Comparison of ENCODE assay signal across 1 cellular context in genomic region chr1:38831753-38832734, GRCh38.
TF ChIP-seq lines count a peak whose summit lies in the region.

No MANE protein-coding gene starts in this region.

TF ChIP-seq in K562, 482 proteins besides CTCF, POLR2A, EP300 and RAD21 (continues in another document):
- peak; percentile 76 for TF ChIP-seq TAL1 (IDR thresholded peaks at IDR 0.05)
- no peak for TF ChIP-seq THRAP3 (IDR thresholded peaks at IDR 0.05; ENCODE audit: borderline replicate concordance)
- no peak for TF ChIP-seq CLOCK (CRISPR knock-in tag; IDR thresholded peaks at IDR 0.05; ENCODE audit: borderline replicate concordance)
- no peak for TF ChIP-seq BDP1 (IDR thresholded peaks at IDR 0.05; ENCODE audit: insufficient read depth, insufficient read length)
- no peak for TF ChIP-seq ZNF24 (IDR thresholded peaks at IDR 0.05)
- TF ChIP-seq CGGBP1 (CRISPR knock-in tag; IDR thresholded peaks at IDR 0.05) = no peak
- no peak for TF ChIP-seq ZNF41 (CRISPR knock-in tag; conservative IDR thresholded peaks at IDR 0.05)
- no peak for TF ChIP-seq ZNF431 (CRISPR knock-in tag; IDR thresholded peaks at IDR 0.05)
- TF ChIP-seq POLR2AphosphoS2 (IDR thresholded peaks at IDR 0.05; ENCODE audit: low read length) = no peak
- no peak for TF ChIP-seq NUFIP1 (IDR thresholded peaks at IDR 0.05; ENCODE audit: partially characterized antibody)
- no peak for TF ChIP-seq SNRNP70 (optimal IDR thresholded peaks at IDR 0.05; ENCODE audit: low read depth, low read length)
- TF ChIP-seq ZBTB17 (CRISPR knock-in tag; IDR thresholded peaks at IDR 0.05) = no peak
- no peak for TF ChIP-seq KLF1 (tag; IDR thresholded peaks at IDR 0.05)
- TF ChIP-seq NCOA6 (IDR thresholded peaks at IDR 0.05) = no peak
- no peak for TF ChIP-seq CEBPB (tag; IDR thresholded peaks at IDR 0.05)
- TF ChIP-seq ADNP (tag; IDR thresholded peaks at IDR 0.05) = peak; percentile 98
- TF ChIP-seq TRIM24 (IDR thresholded peaks at IDR 0.05) = peak; percentile 55 to 79; a peak in 3 of 4 replicates
- TF ChIP-seq ZBTB49 (CRISPR knock-in tag; IDR thresholded peaks at IDR 0.05; ENCODE audit: borderline replicate concordance) = no peak
- TF ChIP-seq POLR2AphosphoS5 (IDR thresholded peaks at IDR 0.05; ENCODE audit: control insufficient read depth, insufficient read depth, low read depth, low read length) = no peak
- TF ChIP-seq CREB1 (IDR thresholded peaks at IDR 0.05) = no peak
- TF ChIP-seq CREB1 (CRISPR knock-in tag; IDR thresholded peaks at IDR 0.05) = no peak
- 0 out of 2 replicates have a peak, but pooled peaks have one; percentile 22 for TF ChIP-seq ZNF57 (CRISPR knock-in tag; IDR thresholded peaks at IDR 0.05)
- no peak for TF ChIP-seq MCM7 (IDR thresholded peaks at IDR 0.05)
- no peak for TF ChIP-seq HNRNPK (IDR thresholded peaks at IDR 0.05; ENCODE audit: low read depth, low read length, poor library complexity, severe bottlenecking)
- TF ChIP-seq ZNF197 (CRISPR knock-in tag; IDR thresholded peaks at IDR 0.05; ENCODE audit: low read depth) = no peak
- no peak for TF ChIP-seq LCOR (CRISPR knock-in tag; IDR thresholded peaks at IDR 0.05)
- TF ChIP-seq, protein P1, sequence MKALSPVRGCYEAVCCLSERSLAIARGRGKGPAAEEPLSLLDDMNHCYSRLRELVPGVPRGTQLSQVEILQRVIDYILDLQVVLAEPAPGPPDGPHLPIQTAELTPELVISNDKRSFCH (CRISPR knock-in tag; IDR thresholded peaks at IDR 0.05) = no peak
- TF ChIP-seq, protein P1 (tag; IDR thresholded peaks at IDR 0.05) = no peak
- no peak for TF ChIP-seq ETS2 (tag; IDR thresholded peaks at IDR 0.05; ENCODE audit: borderline replicate concordance, poor library complexity, severe bottlenecking)
- no peak for TF ChIP-seq PHB2 (IDR thresholded peaks at IDR 0.05; ENCODE audit: low read depth)
- TF ChIP-seq PRPF4 (IDR thresholded peaks at IDR 0.05; ENCODE audit: insufficient read depth, low read depth, low read length, poor library complexity, severe bottlenecking) = no peak
- no peak; the same call in 1 of the 2 replicates for TF ChIP-seq ZBED1 (IDR thresholded peaks at IDR 0.05)
- no peak for TF ChIP-seq CEBPG (CRISPR knock-in tag; IDR thresholded peaks at IDR 0.05)
- TF ChIP-seq CEBPG (tag; conservative IDR thresholded peaks at IDR 0.05 in 1 of 2, IDR thresholded peaks at IDR 0.05 in 1 of 2) = no peak
- TF ChIP-seq HMGN3 (IDR thresholded peaks at IDR 0.05; ENCODE audit: borderline replicate concordance, extremely low read depth, insufficient read length, low read depth, low read length) = no peak
- no peak for TF ChIP-seq PHF8 (IDR thresholded peaks at IDR 0.05; ENCODE audit: borderline replicate concordance, low read length)
- no peak for TF ChIP-seq NR2C2 (CRISPR knock-in tag; IDR thresholded peaks at IDR 0.05)
- no peak for TF ChIP-seq NR2C2 (tag; IDR thresholded peaks at IDR 0.05)
- TF ChIP-seq ETV5 (CRISPR knock-in tag; IDR thresholded peaks at IDR 0.05; ENCODE audit: low read depth) = no peak
- TF ChIP-seq GTF2A2 (tag; IDR thresholded peaks at IDR 0.05) = no peak
- TF ChIP-seq CBFB (CRISPR knock-in tag; IDR thresholded peaks at IDR 0.05) = no peak
- peak; percentile 21; the same call in 1 of the 2 replicates for TF ChIP-seq SMARCA5 (IDR thresholded peaks at IDR 0.05)
- no peak for TF ChIP-seq PCBP2 (IDR thresholded peaks at IDR 0.05; ENCODE audit: low read depth, low read length, poor library complexity, severe bottlenecking)
- TF ChIP-seq, protein P2, sequence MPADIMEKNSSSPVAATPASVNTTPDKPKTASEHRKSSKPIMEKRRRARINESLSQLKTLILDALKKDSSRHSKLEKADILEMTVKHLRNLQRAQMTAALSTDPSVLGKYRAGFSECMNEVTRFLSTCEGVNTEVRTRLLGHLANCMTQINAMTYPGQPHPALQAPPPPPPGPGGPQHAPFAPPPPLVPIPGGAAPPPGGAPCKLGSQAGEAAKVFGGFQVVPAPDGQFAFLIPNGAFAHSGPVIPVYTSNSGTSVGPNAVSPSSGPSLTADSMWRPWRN (IDR thresholded peaks at IDR 0.05; ENCODE audit: low read depth) = no peak
- no peak for TF ChIP-seq MGA (IDR thresholded peaks at IDR 0.05)
- TF ChIP-seq OTX1 (CRISPR knock-in tag; IDR thresholded peaks at IDR 0.05) = no peak
- TF ChIP-seq RBFOX2 (IDR thresholded peaks at IDR 0.05; ENCODE audit: low read depth, low read length) = no peak
- TF ChIP-seq IRF2 (CRISPR knock-in tag; IDR thresholded peaks at IDR 0.05) = no peak
- TF ChIP-seq ARID1B (IDR thresholded peaks at IDR 0.05) = peak; percentile 77
- no peak for TF ChIP-seq CHD2 (IDR thresholded peaks at IDR 0.05; ENCODE audit: low read depth, low read length)
